Comparison of ENCODE assay signal across 15 cellular contexts in genomic region chr7:44432381-44432977, GRCh38.
"Had no signal": no experiment of that assay in that cellular context is flagged by ENCODE, and none has a peak within 500 bp of the region (broad histone marks: within the 10 kb centered on the region; RNA-seq: fewer than 3 reads in every experiment).

No MANE protein-coding gene starts in this region.

- H3K4me3 ChIP-seq: cardiac muscle cell, coronary artery, left lung, upper lobe of left lung had no signal

- H3K9me3 Mint-ChIP-seq: memory B cell; nephron progenitor cell; stimulated activated naive CD8-positive, alpha-beta T cell treated with anti-CD3 and anti-CD28 coated beads, Interleukin-15, Interleukin-2, amounts not matched to agents 100 ng/mL and 50 ng/mL, for 24 hours had no signal

- H3K27me3 Mint-ChIP-seq: memory B cell; stimulated activated naive CD8-positive, alpha-beta T cell treated with anti-CD3 and anti-CD28 coated beads, Interleukin-15, Interleukin-2, amounts not matched to agents 100 ng/mL and 50 ng/mL, for 24 hours had no signal

- H3K4me1 Mint-ChIP-seq: nephron progenitor cell had no signal

- H3K27ac Mint-ChIP-seq: memory B cell; nephron progenitor cell; stimulated activated naive CD8-positive, alpha-beta T cell treated with anti-CD3 and anti-CD28 coated beads, Interleukin-15, Interleukin-2, amounts not matched to agents 100 ng/mL and 50 ng/mL, for 24 hours had no signal

- H3K27me3 ChIP-seq: cardiac muscle cell, foreskin keratinocyte, left lung, upper lobe of left lung had no signal

- FAIRE-seq: astrocyte, endothelial cell of umbilical vein, keratinocyte had no signal

- H3K4me1 ChIP-seq: left lung, upper lobe of left lung had no signal

- H3K9me3 ChIP-seq: left lung, upper lobe of left lung had no signal

- DNase-seq: activated CD4-positive, alpha-beta T cell treated with anti-CD3 and anti-CD28 coated beads for 48 hours; effector CD4-positive, alpha-beta T cell; foreskin keratinocyte; left lung; nephron progenitor cell; stimulated activated CD4-positive, alpha-beta T cell treated with anti-CD3 and anti-CD28 coated beads, Interleukin-12 subunit alpha, Interleukin-12 subunit beta, amount 100 ng/mL, for 4 hours; stimulated activated CD4-positive, alpha-beta T cell treated with anti-CD3 and anti-CD28 coated beads, Interleukin-2, amount 100 ng/mL, for 48 hours; upper lobe of left lung had no signal

- ATAC-seq: foreskin keratinocyte, left lung had no signal

- H3K27ac ChIP-seq: cardiac muscle cell, coronary artery, foreskin keratinocyte, left lung, upper lobe of left lung had no signal

- H3K4me3 Mint-ChIP-seq: memory B cell; nephron progenitor cell; stimulated activated naive CD8-positive, alpha-beta T cell treated with anti-CD3 and anti-CD28 coated beads, Interleukin-15, Interleukin-2, amounts not matched to agents 100 ng/mL and 50 ng/mL, for 24 hours had no signal

- H3K36me3 ChIP-seq: cardiac muscle cell had no signal
